Comparison of ENCODE assay signal across 21 cellular contexts in genomic region chr11:44916316-44916715, GRCh38.
"Had no signal": no experiment of that assay in that cellular context is flagged by ENCODE, and none has a peak within 500 bp of the region (broad histone marks: within the 10 kb centered on the region; RNA-seq: fewer than 3 reads in every experiment).

No MANE protein-coding gene starts in this region.

- H3K9me3 ChIP-seq: gastrocnemius medialis, right lobe of liver, testis, transverse colon had no signal

- H3K27me3 Mint-ChIP-seq: activated naive CD8-positive, alpha-beta T cell; T-helper 17 cell had no signal

- H3K27me3 ChIP-seq: gastrocnemius medialis, right lobe of liver, testis, transverse colon had no signal

- H3K4me3 Mint-ChIP-seq: activated naive CD8-positive, alpha-beta T cell; effector memory CD8-positive, alpha-beta T cell; nephron; T-helper 17 cell had no signal

- DNase-seq: activated CD4-positive, alpha-beta T cell treated with anti-CD3 and anti-CD28 coated beads for 48 hours; activated CD4-positive, alpha-beta T cell treated with anti-CD3 and anti-CD28 coated beads, Interleukin-2, amount 50 U/mL, for 48 hours; activated CD8-positive, alpha-beta memory T cell treated with anti-CD3 and anti-CD28 coated beads for 24 hours; activated effector memory CD4-positive, alpha-beta T cell treated with Interleukin-2 at 50 U/mL for 16 hours; activated naive CD4-positive, alpha-beta T cell treated with Interleukin-2 at 50 U/mL for 16 hours; anterior cingulate cortex; effector memory CD8-positive, alpha-beta T cell; gastrocnemius medialis; mesenchymal stem cell; posterior cingulate gyrus; right lobe of liver; stimulated activated CD4-positive, alpha-beta T cell treated with anti-CD3 and anti-CD28 coated beads, Interleukin-12 subunit alpha, Interleukin-12 subunit beta, amount 100 ng/mL, for 4 hours; stimulated activated CD4-positive, alpha-beta T cell treated with anti-CD3 and anti-CD28 coated beads, Interleukin-4, amount 100 ng/mL, for 1 hour; stimulated activated naive CD8-positive, alpha-beta T cell treated with anti-CD3 and anti-CD28 coated beads, Interleukin-15, Interleukin-2, amounts not matched to agents 100 U/mL and 50 U/mL, for 24 hours; T-helper 17 cell; T1000; testis; transverse colon; WERI-Rb-1 had no signal

- H3K27ac ChIP-seq: gastrocnemius medialis, right lobe of liver, testis, transverse colon, WERI-Rb-1 had no signal

- H3K4me1 ChIP-seq: gastrocnemius medialis, testis had no signal

- ATAC-seq: effector memory CD8-positive, alpha-beta T cell; gastrocnemius medialis had no signal

- H3K4me3 ChIP-seq: gastrocnemius medialis, right lobe of liver, testis, transverse colon had no signal

- H3K27ac Mint-ChIP-seq: activated naive CD8-positive, alpha-beta T cell; effector memory CD8-positive, alpha-beta T cell; nephron had no signal

- H3K36me3 ChIP-seq: gastrocnemius medialis, right lobe of liver, transverse colon, WERI-Rb-1 had no signal

- H3K9me3 Mint-ChIP-seq: effector memory CD8-positive, alpha-beta T cell; nephron had no signal
